In genomic region chr1:62691062-62691844, GRCh38 we compare ENCODE assay signal across 1 cellular context.
TF ChIP-seq lines count a peak whose summit lies in the region.

No MANE protein-coding gene starts in this region.

TF ChIP-seq in K562, 482 proteins besides CTCF, POLR2A, EP300 and RAD21:
- TF ChIP-seq NBN (IDR thresholded peaks at IDR 0.05; ENCODE audit: low read depth) (no peak), ADNP (tag; IDR thresholded peaks at IDR 0.05) (no peak), SP2 (IDR thresholded peaks at IDR 0.05; ENCODE audit: extremely low read depth, low read depth, low read length, poor library complexity, severe bottlenecking) (no peak), RBM39 (optimal IDR thresholded peaks at IDR 0.05; ENCODE audit: low read depth, low read length) (no peak), CREB3 (tag; conservative IDR thresholded peaks at IDR 0.05; ENCODE audit: low read depth) (no peak), TAF15 (IDR thresholded peaks at IDR 0.05; ENCODE audit: low read depth, low read length) (no peak), HMG20A (CRISPR knock-in tag; conservative IDR thresholded peaks at IDR 0.05) (no peak), SUPT5H (IDR thresholded peaks at IDR 0.05) (no peak), STAT5B (CRISPR knock-in tag; IDR thresholded peaks at IDR 0.05) (no peak), E2F1 (CRISPR knock-in tag; IDR thresholded peaks at IDR 0.05) (no peak), ZZZ3 (IDR thresholded peaks at IDR 0.05) (no peak), CHCHD3 (CRISPR knock-in tag; IDR thresholded peaks at IDR 0.05) (no peak), CHD2 (IDR thresholded peaks at IDR 0.05; ENCODE audit: low read depth, low read length) (no peak), IRF1 (CRISPR knock-in tag; IDR thresholded peaks at IDR 0.05; ENCODE audit: borderline replicate concordance) (no peak), ETV1 (tag; conservative IDR thresholded peaks at IDR 0.05; ENCODE audit: low read depth) (no peak), KDM5B (IDR thresholded peaks at IDR 0.05; ENCODE audit: insufficient replicate concordance, low read depth, low read length) (no peak), TSHZ1 (CRISPR knock-in tag; IDR thresholded peaks at IDR 0.05) (no peak)
- TF ChIP-seq, protein P1, sequence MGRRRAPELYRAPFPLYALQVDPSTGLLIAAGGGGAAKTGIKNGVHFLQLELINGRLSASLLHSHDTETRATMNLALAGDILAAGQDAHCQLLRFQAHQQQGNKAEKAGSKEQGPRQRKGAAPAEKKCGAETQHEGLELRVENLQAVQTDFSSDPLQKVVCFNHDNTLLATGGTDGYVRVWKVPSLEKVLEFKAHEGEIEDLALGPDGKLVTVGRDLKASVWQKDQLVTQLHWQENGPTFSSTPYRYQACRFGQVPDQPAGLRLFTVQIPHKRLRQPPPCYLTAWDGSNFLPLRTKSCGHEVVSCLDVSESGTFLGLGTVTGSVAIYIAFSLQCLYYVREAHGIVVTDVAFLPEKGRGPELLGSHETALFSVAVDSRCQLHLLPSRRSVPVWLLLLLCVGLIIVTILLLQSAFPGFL (CRISPR knock-in tag; IDR thresholded peaks at IDR 0.05), result no peak
- TF ChIP-seq, protein P2, sequence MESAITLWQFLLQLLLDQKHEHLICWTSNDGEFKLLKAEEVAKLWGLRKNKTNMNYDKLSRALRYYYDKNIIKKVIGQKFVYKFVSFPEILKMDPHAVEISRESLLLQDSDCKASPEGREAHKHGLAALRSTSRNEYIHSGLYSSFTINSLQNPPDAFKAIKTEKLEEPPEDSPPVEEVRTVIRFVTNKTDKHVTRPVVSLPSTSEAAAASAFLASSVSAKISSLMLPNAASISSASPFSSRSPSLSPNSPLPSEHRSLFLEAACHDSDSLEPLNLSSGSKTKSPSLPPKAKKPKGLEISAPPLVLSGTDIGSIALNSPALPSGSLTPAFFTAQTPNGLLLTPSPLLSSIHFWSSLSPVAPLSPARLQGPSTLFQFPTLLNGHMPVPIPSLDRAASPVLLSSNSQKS (CRISPR knock-in tag; IDR thresholded peaks at IDR 0.05), result no peak
- TF ChIP-seq, protein P3, sequence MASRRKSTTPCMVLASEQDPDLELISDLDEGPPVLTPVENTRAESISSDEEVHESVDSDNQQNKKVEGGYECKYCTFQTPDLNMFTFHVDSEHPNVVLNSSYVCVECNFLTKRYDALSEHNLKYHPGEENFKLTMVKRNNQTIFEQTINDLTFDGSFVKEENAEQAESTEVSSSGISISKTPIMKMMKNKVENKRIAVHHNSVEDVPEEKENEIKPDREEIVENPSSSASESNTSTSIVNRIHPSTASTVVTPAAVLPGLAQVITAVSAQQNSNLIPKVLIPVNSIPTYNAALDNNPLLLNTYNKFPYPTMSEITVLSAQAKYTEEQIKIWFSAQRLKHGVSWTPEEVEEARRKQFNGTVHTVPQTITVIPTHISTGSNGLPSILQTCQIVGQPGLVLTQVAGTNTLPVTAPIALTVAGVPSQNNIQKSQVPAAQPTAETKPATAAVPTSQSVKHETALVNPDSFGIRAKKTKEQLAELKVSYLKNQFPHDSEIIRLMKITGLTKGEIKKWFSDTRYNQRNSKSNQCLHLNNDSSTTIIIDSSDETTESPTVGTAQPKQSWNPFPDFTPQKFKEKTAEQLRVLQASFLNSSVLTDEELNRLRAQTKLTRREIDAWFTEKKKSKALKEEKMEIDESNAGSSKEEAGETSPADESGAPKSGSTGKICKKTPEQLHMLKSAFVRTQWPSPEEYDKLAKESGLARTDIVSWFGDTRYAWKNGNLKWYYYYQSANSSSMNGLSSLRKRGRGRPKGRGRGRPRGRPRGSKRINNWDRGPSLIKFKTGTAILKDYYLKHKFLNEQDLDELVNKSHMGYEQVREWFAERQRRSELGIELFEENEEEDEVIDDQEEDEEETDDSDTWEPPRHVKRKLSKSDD (conservative IDR thresholded peaks at IDR 0.05; ENCODE audit: low read length), result no peak
